Comparison of ENCODE assay signal across 8 cellular contexts in genomic region chr18:51029378-51029693, GRCh38. TPM values are rescaled to one million over a fixed set of nuclear protein-coding genes. Genes with fewer than 3 reads are reported as not detected.
DNase-seq lines count a peak whose midpoint lies in the region; ATAC-seq, FAIRE-seq and TF ChIP-seq lines count a peak whose summit lies in the region.

No MANE protein-coding gene starts in this region.

- H3K23me2 ChIP-seq in H1 (ENCODE audit: low read depth, low read length) = peaks cover 12% of the 10 kb centered on the region

- POLR2A ChIA-PET in H1 (lab: Charles Lee; ENCODE audit: partially characterized antibody) = interaction anchor here (0.8 to 4.0 kb wide), 13 partner anchors 9 to 167 kb away, joined by 3 to 25 read pairs (median 5); partner anchors contain the start of genes ELAC1 and ME2

- H3K14ac ChIP-seq in H1 (ENCODE audit: insufficient read length) (no peak overlapping the region), neuronal stem cell (ENCODE audit: low read length) (no peak overlapping the region)

- peaks cover 5 to 9% (median 7%) of the 10 kb centered on the region in 4 experiments; a peak in 4 of 7 replicates for H3K4me1 ChIP-seq in H1 (replicated peaks in 1 of 4; ENCODE audit: control insufficient read depth in 3 of 4, insufficient read depth in 4 of 4, low read length in 3 of 4)
- H3K4me1 ChIP-seq in neuronal stem cell (ENCODE audit: control insufficient read depth in 2 of 2, insufficient read depth in 1 of 2, low read depth in 1 of 2, low read length in 2 of 2) = peaks cover 3 to 17% of the 10 kb centered on the region in 2 donors

- H2AFZ ChIP-seq in H1 (ENCODE audit: low read length) = peak overlapping the region; percentile 21; the same call in 1 of the 2 replicates
- peak overlapping the region; percentile 91 for H2AFZ ChIP-seq in neuronal stem cell (ENCODE audit: low read length)

- DNase-seq in GM12891 (ENCODE audit: insufficient read length, low spot score) = no peak
- DNase-seq in NB4 (ENCODE audit: low read depth) = no peak
- DNase-seq in H1 (ENCODE audit: low read depth in 1 of 2, low spot score in 2 of 2) = no peak
- no peak for DNase-seq in neuronal stem cell (ENCODE audit: low spot score)
- no peak for DNase-seq in GM03348 (ENCODE audit: low spot score)
- no peak for DNase-seq in mesenteric fat pad (ENCODE audit: low spot score)

- H3K56ac ChIP-seq in H1 (replicated peaks; ENCODE audit: insufficient read length, low read depth, low read length) = peak overlapping the region; percentile 0

- H4K8ac ChIP-seq in H1 (ENCODE audit: extremely low read depth, insufficient read depth, low read length) (no peak overlapping the region; the same call in 1 of the 2 replicates), neuronal stem cell (ENCODE audit: low read depth, low read length) (no peak overlapping the region)

- H3K9me3 ChIP-seq in H1 (ENCODE audit: insufficient read depth in 2 of 2, low read depth in 1 of 2, low read length in 1 of 2) (no peaks in the 10 kb centered on the region), neuronal stem cell (replicated peaks in 1 of 2; ENCODE audit: control insufficient read depth in 2 of 2, insufficient read depth in 1 of 2, low read depth in 1 of 2, low read length in 2 of 2) (peaks cover 0 to 24% of the 10 kb centered on the region in 2 donors)

- peak overlapping the region; percentile 2 for H4K91ac ChIP-seq in H1 (replicated peaks; ENCODE audit: insufficient read length, low read length)
- H4K91ac ChIP-seq in neuronal stem cell (ENCODE audit: low read depth, low read length, poor library complexity) = no peak overlapping the region

- peaks cover 8 to 45% of the 10 kb centered on the region in 2 experiments for H3K79me2 ChIP-seq in H1 (ENCODE audit: control insufficient read depth in 1 of 2, insufficient read depth in 2 of 2, low read length in 2 of 2)

- peaks cover 3% of the 10 kb centered on the region in 2 experiments for H4K20me1 ChIP-seq in H1 (replicated peaks in 1 of 2; ENCODE audit: control insufficient read depth in 1 of 2, insufficient read depth in 2 of 2, low read length in 2 of 2)

- no peaks in the 10 kb centered on the region for H3K27me3 ChIP-seq in H1 (replicated peaks in 1 of 4; ENCODE audit: control insufficient read depth in 3 of 4, extremely low read depth in 1 of 4, insufficient read depth in 3 of 4, low read length in 3 of 4)
- H3K27me3 ChIP-seq in neuronal stem cell (ENCODE audit: control insufficient read depth in 3 of 3, insufficient read depth in 3 of 3, low read depth in 1 of 3, low read length in 3 of 3) = no peaks in the 10 kb centered on the region

- TF ChIP-seq POLR2A in GM12891 (IDR thresholded peaks at IDR 0.05; ENCODE audit: low read depth, low read length) (no peak), NB4 (IDR thresholded peaks at IDR 0.05; ENCODE audit: extremely low read depth, insufficient read length) (no peak), H1 (IDR thresholded peaks at IDR 0.05; ENCODE audit: control extremely low read depth in 1 of 2, low read depth in 2 of 2, low read length in 2 of 2) (no peak)

- H3K4ac ChIP-seq in H1 (replicated peaks; ENCODE audit: insufficient read length, low read depth, low read length) = no peak overlapping the region
- no peak overlapping the region for H3K4ac ChIP-seq in neuronal stem cell (ENCODE audit: low read length)

- peak; percentile 59 for FAIRE-seq in GM12891 (lab: Jason Lieb, UNC)
- FAIRE-seq in H1 (lab: Jason Lieb, UNC) = no peak

- H3K27ac ChIP-seq in H1 (ENCODE audit: low read depth, low read length) = peak overlapping the region; percentile 63
- H3K27ac ChIP-seq in neuronal stem cell (replicated peaks; ENCODE audit: low read length) = peak overlapping the region; percentile 55

- H2BK15ac ChIP-seq in H1 (ENCODE audit: low read length) (peak overlapping the region; percentile 24; the same call in 1 of the 2 replicates), neuronal stem cell (ENCODE audit: low read length) (no peak overlapping the region)

- CTCF ChIA-PET in H1 (lab: Charles Lee; ENCODE audit: partially characterized antibody) = interaction anchor here (1.0 to 1.2 kb wide), 3 partner anchors 13 to 209 kb away, joined by 3 to 4 read pairs (median 3); no protein-coding TSS in a partner anchor

- no peak for TF ChIP-seq CTCF in NB4 (IDR thresholded peaks at IDR 0.05; ENCODE audit: low read depth, low read length)
- TF ChIP-seq CTCF in H1 (IDR thresholded peaks at IDR 0.05; ENCODE audit: control extremely low read depth in 1 of 3, insufficient read depth in 1 of 3, low read depth in 1 of 3, low read length in 3 of 3) = no peak

- 23% methylated on average over 10 of the region's 10 CpGs; no CpG with 5 or more reads in 1 of the 2 experiments for WGBS in H1 (ENCODE audit: extremely low coverage in 1 of 2, insufficient coverage in 1 of 2, insufficient read length in 1 of 2, insufficient replicate concordance in 2 of 2, low coverage in 1 of 2, low lambda C conversion rate in 2 of 2, missing lambda C conversion rate in 1 of 2), 2 experiments
- no CpG with 5 or more reads among the region's 10 CpGs for WGBS in neuronal stem cell (ENCODE audit: extremely low coverage in 2 of 2, insufficient read length in 2 of 2, insufficient replicate concordance in 1 of 2), 2 donors

- H3K79me1 ChIP-seq in H1 (ENCODE audit: low read depth, low read length) (0 out of 2 replicates have a peak, but pooled peaks cover 2% of the 10 kb centered on the region), neuronal stem cell (ENCODE audit: low read depth, low read length) (peaks cover under 1% of the 10 kb centered on the region)

- H2AK5ac ChIP-seq in H1 (ENCODE audit: low read depth, low read length) = no peak overlapping the region
- no peak overlapping the region for H2AK5ac ChIP-seq in neuronal stem cell (ENCODE audit: low read depth, low read length)

- no peak for TF ChIP-seq EP300 in H1 (IDR thresholded peaks at IDR 0.05; ENCODE audit: borderline replicate concordance in 1 of 2, low read depth in 2 of 2, low read length in 2 of 2)

- no peak for ATAC-seq in HG02763 (IDR thresholded peaks at IDR 0.05; ENCODE audit: unreplicated experiment)
- no peak for ATAC-seq in HG02798 (IDR thresholded peaks at IDR 0.05; ENCODE audit: poor library complexity, unreplicated experiment)

- TF ChIP-seq RAD21 in H1 (IDR thresholded peaks at IDR 0.05 in 1 of 2, conservative IDR thresholded peaks at IDR 0.05 in 1 of 2; ENCODE audit: low read depth in 2 of 2, low read length in 2 of 2) = no peak

- H3K23ac ChIP-seq in H1 (ENCODE audit: insufficient read length) (no peak overlapping the region), neuronal stem cell (ENCODE audit: low read depth, low read length, poor library complexity) (no peak overlapping the region)

- H3K4me3 ChIP-seq in NB4 (ENCODE audit: low read depth, low read length) (peak overlapping the region; percentile 71), H1 (ENCODE audit: extremely low read depth in 1 of 4, insufficient read depth in 2 of 4, low read depth in 3 of 4, low read length in 4 of 4) (peak overlapping the region; percentile 51 to 88 (median 77)), neuronal stem cell (ENCODE audit: low read length in 2 of 2) (peak overlapping the region; percentile 65 to 69)

- H4K5ac ChIP-seq in H1 (ENCODE audit: insufficient read length, low read depth, low read length) = peak overlapping the region; percentile 27

- H2BK12ac ChIP-seq in H1 (ENCODE audit: low read depth, low read length) = peak overlapping the region; percentile 56; the same call in 1 of the 2 replicates
- H2BK12ac ChIP-seq in neuronal stem cell (ENCODE audit: low read length) = no peak overlapping the region

- H3K9ac ChIP-seq in H1 (replicated peaks in 1 of 4; ENCODE audit: extremely low read depth in 1 of 4, low read depth in 3 of 4, low read length in 3 of 4) = peak overlapping the region; percentile 84 to 97 (median 92)
- peak overlapping the region; percentile 64 for H3K9ac ChIP-seq in neuronal stem cell (ENCODE audit: low read depth, low read length, poor library complexity)

- peak overlapping the region; percentile 84 to 98 for H3K4me2 ChIP-seq in H1 (ENCODE audit: insufficient read depth in 1 of 2, low read depth in 2 of 2, low read length in 2 of 2)
- H3K4me2 ChIP-seq in neuronal stem cell (ENCODE audit: insufficient read depth, low read length, poor library complexity, severe bottlenecking) = peak overlapping the region; percentile 95

- H2BK120ac ChIP-seq in H1 (replicated peaks; ENCODE audit: low read depth, low read length) = peak overlapping the region; percentile 1
- no peak overlapping the region for H2BK120ac ChIP-seq in neuronal stem cell (ENCODE audit: low read depth, low read length)

- no peak overlapping the region for H2BK20ac ChIP-seq in H1 (ENCODE audit: low read length)

- H3K18ac ChIP-seq in H1 (ENCODE audit: extremely low read depth, low read length) = peak overlapping the region; percentile 11; the same call in 1 of the 2 replicates
- peak overlapping the region; percentile 55 for H3K18ac ChIP-seq in neuronal stem cell (ENCODE audit: low read length)

- H2BK5ac ChIP-seq in H1 (ENCODE audit: low read depth, low read length) (peak overlapping the region; percentile 73), neuronal stem cell (ENCODE audit: low read length) (no peak overlapping the region)

- H3K36me3 ChIP-seq in H1 (ENCODE audit: control insufficient read depth in 2 of 4, insufficient read depth in 4 of 4, low read length in 3 of 4) = peaks cover 0 to 9% (median 1%) of the 10 kb centered on the region in 4 experiments; a peak in 2 of 8 replicates
- H3K36me3 ChIP-seq in neuronal stem cell (replicated peaks in 1 of 2; ENCODE audit: control insufficient read depth in 2 of 2, insufficient read depth in 2 of 2, low read length in 2 of 2) = peaks cover 0 to 47% of the 10 kb centered on the region in 2 donors

TF ChIP-seq in GM12891, 5 proteins besides CTCF, POLR2A, EP300 and RAD21 (continues in another document):
- no peak for TF ChIP-seq PAX5 (IDR thresholded peaks at IDR 0.05; ENCODE audit: insufficient read depth, low read length, severe bottlenecking)
- no peak for TF ChIP-seq SPI1 (IDR thresholded peaks at IDR 0.05; ENCODE audit: low read depth, low read length)

TF ChIP-seq in H1, 55 proteins besides CTCF, POLR2A, EP300 and RAD21 (continues in another document):
- TF ChIP-seq TCF12 (IDR thresholded peaks at IDR 0.05; ENCODE audit: low read depth, low read length) = no peak
- TF ChIP-seq SP1 (IDR thresholded peaks at IDR 0.05; ENCODE audit: low read depth, low read length) = no peak
- TF ChIP-seq NRF1 (IDR thresholded peaks at IDR 0.05; ENCODE audit: low read depth, low read length) = no peak

RNA-seq across cellular contexts. Expression of gene SMAD4, which starts 0.7 kb away (rescaled TPM):
- 18.3 TPM for polyA plus RNA-seq in GM12891 (2012; ENCODE audit: low read depth, missing spikeins)
- 134 and 139 TPM in 2 replicates for total RNA-seq in H1 (2021; fragmentation: NEBNext Ultra II Directional; extraction: Animal tissue kit (Norgen Biotek cat#: 25700))
- polyA plus RNA-seq in H1 (2011; rRNA removed) = 67.9 and 86.5 TPM in 2 replicates
- 79.3 TPM for polyA plus RNA-seq in H1 (2011; cell fraction: cytosol; rRNA removed)
- 60.8 TPM for polyA plus RNA-seq in H1 (2011; cell fraction: nucleus; rRNA removed)
- polyA plus RNA-seq in H1 (2012, experiment 1 of 2) = 58.3 to 84.0 TPM (median 74.5 TPM) in 4 replicates
- polyA plus RNA-seq in H1 (2012, experiment 2 of 2) = 5.9 TPM
- 40.2 TPM for polyA plus RNA-seq in H1 (2013, experiment 1 of 2)
- 39.7 TPM for polyA plus RNA-seq in H1 (2013, experiment 2 of 2)
- polyA minus RNA-seq in H1 (2011; rRNA and poly(A)+ RNA removed) = 370 and 522 TPM in 2 replicates
- polyA minus RNA-seq in H1 (2011; cell fraction: cytosol; rRNA and poly(A)+ RNA removed) = 94.2 TPM
- 92.4 TPM for polyA minus RNA-seq in H1 (2011; cell fraction: nucleus; rRNA and poly(A)+ RNA removed)
- polyA plus RNA-seq in neuronal stem cell (2013, experiment 1 of 2) = 75.0 TPM
- polyA plus RNA-seq in neuronal stem cell (2013, experiment 2 of 2) = 79.4 TPM
- total RNA-seq in mesenteric fat pad = 87.0 TPM
